ENCODE assay signal across 9 cellular contexts in genomic region chr5:59079622-59080620, GRCh38.
A peak's percentile ranks its signal among the peaks of the same experiment; 100 is the strongest.
DNase-seq lines count a peak whose midpoint lies in the region; TF ChIP-seq lines count a peak whose summit lies in the region.
"Had no signal": no experiment of that assay in that cellular context is flagged by ENCODE, and none has a peak within 500 bp of the region (broad histone marks: within the 10 kb centered on the region; RNA-seq: fewer than 3 reads in every experiment).

No MANE protein-coding gene starts in this region.

- TF ChIP-seq POLR2A in tibial nerve (IDR thresholded peaks at IDR 0.05) = no peak

- H3K27me3 ChIP-seq in muscle layer of colon (ENCODE audit: control insufficient read depth in 1 of 2, insufficient read depth in 2 of 2, low read length in 2 of 2) (no peaks in the 10 kb centered on the region), tibial nerve (no peaks in the 10 kb centered on the region), colonic mucosa (no peaks in the 10 kb centered on the region)

- 55 to 63% methylated on average over 7 of the region's 7 CpGs for WGBS in tibial nerve, 2 donors

- H3K9me3 ChIP-seq in muscle layer of colon (ENCODE audit: low read length) = no peaks in the 10 kb centered on the region
- H3K9me3 ChIP-seq in tibial nerve = no peaks in the 10 kb centered on the region
- no peaks in the 10 kb centered on the region for H3K9me3 ChIP-seq in colonic mucosa

- peak overlapping the region; percentile 22 for H3K27ac ChIP-seq in muscle layer of colon (ENCODE audit: low read depth, low read length)
- H3K27ac ChIP-seq in tibial nerve = no peak overlapping the region
- no peak overlapping the region for H3K27ac ChIP-seq in colonic mucosa

- TF ChIP-seq EP300 in tibial nerve (IDR thresholded peaks at IDR 0.05) = no peak

- no peaks in the 10 kb centered on the region for H3K36me3 ChIP-seq in muscle layer of colon (ENCODE audit: insufficient read depth, low read length)
- no peaks in the 10 kb centered on the region for H3K36me3 ChIP-seq in tibial nerve
- no peaks in the 10 kb centered on the region for H3K36me3 ChIP-seq in colonic mucosa

- no peak for TF ChIP-seq CTCF in AG10803 (conservative IDR thresholded peaks at IDR 0.05; ENCODE audit: low read length)
- TF ChIP-seq CTCF in tibial nerve (IDR thresholded peaks at IDR 0.05) = no peak
- no peak for TF ChIP-seq CTCF in colonic mucosa (IDR thresholded peaks at IDR 0.05)

- intact Hi-C loops in colonic mucosa (cut with DNase I) = no loop called here

- peaks cover 8% of the 10 kb centered on the region for H3K4me1 ChIP-seq in muscle layer of colon (ENCODE audit: insufficient read depth, low read length)
- H3K4me1 ChIP-seq in tibial nerve = no peaks in the 10 kb centered on the region
- no peaks in the 10 kb centered on the region for H3K4me1 ChIP-seq in colonic mucosa

- H3K4me3 ChIP-seq in AG10803 (ENCODE audit: low read length) = no peak overlapping the region
- H3K4me3 ChIP-seq in muscle layer of colon (ENCODE audit: low read depth in 1 of 2, low read length in 2 of 2) = no peak overlapping the region
- no peak overlapping the region for H3K4me3 ChIP-seq in tibial nerve
- H3K4me3 ChIP-seq in colonic mucosa = no peak overlapping the region

- DNase-seq in AG10803 (ENCODE audit: low read depth) (peak; percentile 96), fibroblast of peridontal ligament (ENCODE audit: extremely low read depth) (peak; percentile 96), NCI-H2171 (lab: John Stamatoyannopoulos, UW) (no peak), amygdala (lab: John Stamatoyannopoulos, UW) (no peak), tibial nerve (ENCODE audit: low spot score in 2 of 2) (no peak), colonic mucosa (no peak)
- DNase-seq: NCI-H1436 had no signal

- H3K9ac ChIP-seq in muscle layer of colon (ENCODE audit: low read length) (no peak overlapping the region), colonic mucosa (ENCODE audit: low read depth in 2 of 2, low read length in 2 of 2) (no peak overlapping the region)

TF ChIP-seq in PFSK-1, 5 proteins besides CTCF, POLR2A, EP300 and RAD21:
- no peak for TF ChIP-seq TAF1 (IDR thresholded peaks at IDR 0.05; ENCODE audit: borderline replicate concordance, insufficient read depth, low read length)
- TF ChIP-seq REST (IDR thresholded peaks at IDR 0.05; ENCODE audit: insufficient read depth in 1 of 2, low read depth in 2 of 2, low read length in 2 of 2) = no peak
- TF ChIP-seq POLR2AphosphoS5 (IDR thresholded peaks at IDR 0.05; ENCODE audit: low read depth, low read length) = peak; percentile 6; the same call in 1 of the 2 replicates
- no peak for TF ChIP-seq SIN3A (IDR thresholded peaks at IDR 0.05; ENCODE audit: borderline replicate concordance, insufficient read depth, low read length)
- TF ChIP-seq FOXP2 (optimal IDR thresholded peaks at IDR 0.05; ENCODE audit: borderline replicate concordance, extremely low read depth, extremely low read length, insufficient read depth) = peak; percentile 66

Comparison
In these comparisons a context has a peak if more than half of its experiments do, and no peak if none do; other contexts are left out.
1. DNase-seq: peak in AG10803 (single experiment) and fibroblast of peridontal ligament (single experiment); none in NCI-H2171 (single experiment), amygdala (0 of 56), tibial nerve (0 of 2) and colonic mucosa (single experiment).